Comparison of ENCODE assay signal across 13 cellular contexts in the genomic region with DNA sequence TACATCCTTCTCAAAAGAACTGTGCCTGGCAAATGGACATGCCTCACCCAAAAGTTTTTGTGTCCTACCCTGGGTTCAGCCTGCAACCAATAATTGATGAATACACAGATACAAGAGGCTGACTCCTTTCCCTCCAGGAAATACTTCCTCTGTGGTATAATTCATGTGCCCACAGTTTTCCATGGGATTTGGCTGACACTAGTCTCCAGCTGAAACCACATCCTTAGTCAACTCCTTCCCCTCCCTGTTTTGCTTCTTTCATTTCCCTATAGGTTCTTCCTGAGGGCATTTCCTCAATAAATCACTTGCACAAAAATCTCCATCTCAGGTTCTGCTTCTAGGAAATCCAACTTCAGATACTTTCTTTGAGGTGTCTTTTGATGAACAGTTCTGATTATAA.
"Had no signal": no experiment of that assay in that cellular context is flagged by ENCODE, and none has a peak within 500 bp of the region (broad histone marks: within the 10 kb centered on the region; RNA-seq: fewer than 3 reads in every experiment).

No MANE protein-coding gene starts in this region.

- H3K4me1 ChIP-seq: breast epithelium, stomach had no signal

- H3K36me3 ChIP-seq: breast epithelium, stomach, thoracic aorta had no signal

- H3K36me3 Mint-ChIP-seq: WTC11 had no signal

- H3K27me3 ChIP-seq: breast epithelium, dorsolateral prefrontal cortex, stomach had no signal

- DNase-seq: activated CD4-positive, alpha-beta T cell treated with anti-CD3 and anti-CD28 coated beads for 48 hours; activated CD8-positive, alpha-beta memory T cell treated with anti-CD3 and anti-CD28 coated beads, Interleukin-2, amount 50 U/mL, for 48 hours; activated CD8-positive, alpha-beta T cell treated with anti-CD3 and anti-CD28 coated beads, Interleukin-2, amount 10 ng/mL, durations not matched to agents 7 days and 5 days; activated naive CD4-positive, alpha-beta T cell; aorta; dorsolateral prefrontal cortex; glutamatergic neuron; stimulated activated CD4-positive, alpha-beta T cell treated with anti-CD3 and anti-CD28 coated beads, Interleukin-4, amount 100 ng/mL, for 4 hours; stomach had no signal

- H3K27ac Mint-ChIP-seq: activated CD8-positive, alpha-beta T cell treated with anti-CD3 and anti-CD28 coated beads, Interleukin-2, amount 10 ng/mL, durations not matched to agents 7 days and 5 days; WTC11 had no signal

- H3K4me3 ChIP-seq: breast epithelium, dorsolateral prefrontal cortex, stomach, thoracic aorta had no signal

- H3K4me1 Mint-ChIP-seq: neural crest cell, WTC11 had no signal

- H3K4me3 Mint-ChIP-seq: activated CD8-positive, alpha-beta T cell treated with anti-CD3 and anti-CD28 coated beads, Interleukin-2, amount 10 ng/mL, durations not matched to agents 7 days and 5 days; neural crest cell; WTC11 had no signal

- H3K9me3 ChIP-seq: breast epithelium, stomach, thoracic aorta had no signal

- H3K27ac ChIP-seq: breast epithelium, dorsolateral prefrontal cortex, stomach, thoracic aorta had no signal

- ATAC-seq: activated CD8-positive, alpha-beta T cell treated with anti-CD3 and anti-CD28 coated beads, Interleukin-2, amount 10 ng/mL, durations not matched to agents 7 days and 5 days; WTC11 had no signal
